22 cellular contexts compared by ENCODE assay signal in genomic region chr3:13109516-13109915, GRCh38.
"Had no signal": no experiment of that assay in that cellular context is flagged by ENCODE, and none has a peak within 500 bp of the region (broad histone marks: within the 10 kb centered on the region; RNA-seq: fewer than 3 reads in every experiment).

No MANE protein-coding gene starts in this region.

- H3K4me3 Mint-ChIP-seq: activated CD4-positive, alpha-beta memory T cell treated with anti-CD3 and anti-CD28 coated beads, Interleukin-2, amount 10 ng/mL, durations not matched to agents 7 days and 5 days; activated CD4-positive, alpha-beta T cell treated with anti-CD3 and anti-CD28 coated beads, Interleukin-2, amount 10 ng/mL, durations not matched to agents 7 days and 5 days; activated naive CD4-positive, alpha-beta T cell treated with anti-CD3 and anti-CD28 coated beads, Interleukin-2, amount 50 U/mL, for 24 hours; activated T-cell treated with anti-CD3 and anti-CD28 coated beads, Interleukin-2, amount 50 U/mL, for 24 hours; central memory CD8-positive, alpha-beta T cell; effector memory CD8-positive, alpha-beta T cell; stimulated activated effector memory CD8-positive, alpha-beta T cell treated with anti-CD3 and anti-CD28 coated beads, Interleukin-12 subunit alpha, Interleukin-12 subunit beta, amount 100 ng/mL, for 72 hours had no signal

- H3K79me2 ChIP-seq: hepatocyte had no signal

- H3K36me3 Mint-ChIP-seq: activated naive CD4-positive, alpha-beta T cell treated with anti-CD3 and anti-CD28 coated beads, Interleukin-2, amount 50 U/mL, for 24 hours; stimulated activated effector memory CD8-positive, alpha-beta T cell treated with anti-CD3 and anti-CD28 coated beads, Interleukin-12 subunit alpha, Interleukin-12 subunit beta, amount 100 ng/mL, for 72 hours had no signal

- H2AFZ ChIP-seq: hepatocyte had no signal

- ATAC-seq: effector memory CD8-positive, alpha-beta T cell; gastroesophageal sphincter; sciatic nerve; stimulated activated effector memory CD8-positive, alpha-beta T cell treated with anti-CD3 and anti-CD28 coated beads, Interleukin-12 subunit alpha, Interleukin-12 subunit beta, amount 100 ng/mL, for 72 hours had no signal

- H3K36me3 ChIP-seq: gastroesophageal sphincter, left ventricle myocardium inferior, ovary, stomach, thyroid gland had no signal

- H3K9me3 ChIP-seq: gastroesophageal sphincter, left ventricle myocardium inferior, ovary, stomach, thyroid gland had no signal

- H3K27ac Mint-ChIP-seq: activated CD4-positive, alpha-beta memory T cell treated with anti-CD3 and anti-CD28 coated beads, Interleukin-2, amount 10 ng/mL, durations not matched to agents 7 days and 5 days; activated CD4-positive, alpha-beta T cell treated with anti-CD3 and anti-CD28 coated beads, Interleukin-2, amount 10 ng/mL, durations not matched to agents 7 days and 5 days; activated naive CD4-positive, alpha-beta T cell treated with anti-CD3 and anti-CD28 coated beads, Interleukin-2, amount 50 U/mL, for 24 hours; activated T-cell treated with anti-CD3 and anti-CD28 coated beads, Interleukin-2, amount 50 U/mL, for 24 hours; effector memory CD8-positive, alpha-beta T cell; progenitor cell of endocrine pancreas; stimulated activated effector memory CD8-positive, alpha-beta T cell treated with anti-CD3 and anti-CD28 coated beads, Interleukin-12 subunit alpha, Interleukin-12 subunit beta, amount 100 ng/mL, for 72 hours had no signal

- H3K27me3 Mint-ChIP-seq: activated CD4-positive, alpha-beta T cell treated with anti-CD3 and anti-CD28 coated beads, Interleukin-2, amount 10 ng/mL, durations not matched to agents 7 days and 5 days; activated naive CD4-positive, alpha-beta T cell treated with anti-CD3 and anti-CD28 coated beads, Interleukin-2, amount 50 U/mL, for 24 hours; activated T-cell treated with anti-CD3 and anti-CD28 coated beads, Interleukin-2, amount 50 U/mL, for 24 hours had no signal

- H3K4me1 ChIP-seq: gastroesophageal sphincter had no signal

- H3K27ac ChIP-seq: dorsolateral prefrontal cortex, gastroesophageal sphincter, hepatocyte, left ventricle myocardium inferior, ovary, stomach, thyroid gland had no signal

- H3K4me3 ChIP-seq: dorsolateral prefrontal cortex, gastroesophageal sphincter, hepatocyte, left ventricle myocardium inferior, lung, ovary, stomach, thyroid gland had no signal

- H3K9me3 Mint-ChIP-seq: activated CD4-positive, alpha-beta memory T cell treated with anti-CD3 and anti-CD28 coated beads, Interleukin-2, amount 10 ng/mL, durations not matched to agents 7 days and 5 days; activated CD4-positive, alpha-beta T cell treated with anti-CD3 and anti-CD28 coated beads, Interleukin-2, amount 10 ng/mL, durations not matched to agents 7 days and 5 days; activated naive CD4-positive, alpha-beta T cell treated with anti-CD3 and anti-CD28 coated beads, Interleukin-2, amount 50 U/mL, for 24 hours; activated T-cell treated with anti-CD3 and anti-CD28 coated beads, Interleukin-2, amount 50 U/mL, for 24 hours; central memory CD8-positive, alpha-beta T cell; effector memory CD8-positive, alpha-beta T cell; stimulated activated effector memory CD8-positive, alpha-beta T cell treated with anti-CD3 and anti-CD28 coated beads, Interleukin-12 subunit alpha, Interleukin-12 subunit beta, amount 100 ng/mL, for 72 hours had no signal

- H3K4me2 ChIP-seq: hepatocyte had no signal

- DNase-seq: activated CD4-positive, alpha-beta memory T cell treated with anti-CD3 and anti-CD28 coated beads, Interleukin-2, amount 10 ng/mL, durations not matched to agents 7 days and 5 days; activated CD4-positive, alpha-beta T cell treated with anti-CD3 and anti-CD28 coated beads for 1 hour; activated CD4-positive, alpha-beta T cell treated with anti-CD3 and anti-CD28 coated beads, Interleukin-2, amount 10 ng/mL, durations not matched to agents 7 days and 5 days; activated CD8-positive, alpha-beta memory T cell treated with anti-CD3 and anti-CD28 coated beads, Interleukin-2, amount 50 U/mL, for 48 hours; activated T-cell treated with anti-CD3 and anti-CD28 coated beads, Interleukin-2, amount 50 U/mL, for 24 hours; anterior cingulate cortex; effector memory CD8-positive, alpha-beta T cell; left ventricle myocardium inferior; small intestine; stimulated activated CD4-positive, alpha-beta T cell treated with anti-CD3 and anti-CD28 coated beads, Interleukin-4, amount 100 ng/mL, for 24 hours; stomach; thyroid gland had no signal

- H3K27me3 ChIP-seq: dorsolateral prefrontal cortex, hepatocyte, ovary, thyroid gland had no signal
